In genomic region chr7:28774529-28775057, GRCh38 we compare ENCODE assay signal across 1 cellular context.
TF ChIP-seq lines count a peak whose summit lies in the region.

No MANE protein-coding gene starts in this region.

TF ChIP-seq in HEK293, 187 proteins besides CTCF, POLR2A, EP300 and RAD21 (continued from another document):
- TF ChIP-seq PRDM6 (tag by site-specific recombination; IDR thresholded peaks at IDR 0.05): peak; percentile 32; the same call in 1 of the 2 replicates
- peak; percentile 49; the same call in 1 of the 2 replicates for TF ChIP-seq ZFHX2 (tag by site-specific recombination; conservative IDR thresholded peaks at IDR 0.05)
- no peak for TF ChIP-seq ZNF274 (IDR thresholded peaks at IDR 0.05; ENCODE audit: low read length)
- TF ChIP-seq ZNF274 (tag by site-specific recombination; IDR thresholded peaks at IDR 0.05; ENCODE audit: borderline replicate concordance): no peak
